25 cellular contexts compared by ENCODE assay signal in the genomic region with DNA sequence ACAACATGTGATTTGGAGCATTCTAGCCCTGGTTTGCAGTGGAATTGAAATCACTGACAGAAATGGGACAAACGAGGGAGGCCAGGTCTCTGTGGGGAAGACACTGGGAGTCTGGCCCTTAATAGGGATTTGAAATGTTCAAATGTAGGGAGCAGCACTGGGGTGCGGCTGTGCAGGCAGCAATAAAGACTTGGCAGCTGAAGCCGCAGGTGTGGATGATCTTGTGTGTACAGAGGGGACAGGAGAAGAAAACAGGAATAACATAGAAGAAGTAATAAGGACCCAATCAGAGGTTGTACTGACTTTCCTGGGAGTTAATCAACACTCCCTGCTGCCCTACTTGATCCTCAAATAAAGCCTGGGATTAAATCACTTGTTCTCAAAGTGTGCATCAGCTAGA.
"Had no signal": no experiment of that assay in that cellular context is flagged by ENCODE, and none has a peak within 500 bp of the region (broad histone marks: within the 10 kb centered on the region; RNA-seq: fewer than 3 reads in every experiment).

No MANE protein-coding gene starts in this region.

- H3K9me3 Mint-ChIP-seq: memory B cell; nephron progenitor cell; stimulated activated memory B cell treated with anti-CD40 and anti-IgM and Interleukin-4, amounts not matched to agents 10 μg/mL and 1 μg/mL and 100 μg/mL, for 72 hours; stimulated activated naive CD8-positive, alpha-beta T cell treated with anti-CD3 and anti-CD28 coated beads, Interleukin-15, amount 100 ng/mL, for 72 hours had no signal

- H3K36me3 Mint-ChIP-seq: memory B cell; naive B cell; natural killer cell; stimulated activated memory B cell treated with anti-CD40 and anti-IgM and Interleukin-4, amounts not matched to agents 10 μg/mL and 1 μg/mL and 100 μg/mL, for 72 hours had no signal

- H3K4me3 Mint-ChIP-seq: memory B cell; naive B cell; natural killer cell; nephron progenitor cell; stimulated activated memory B cell treated with anti-CD40 and anti-IgM and Interleukin-4, amounts not matched to agents 10 μg/mL and 1 μg/mL and 100 μg/mL, for 72 hours; stimulated activated naive CD8-positive, alpha-beta T cell treated with anti-CD3 and anti-CD28 coated beads, Interleukin-15, amount 100 ng/mL, for 72 hours had no signal

- H3K27me3 Mint-ChIP-seq: memory B cell; naive B cell; progenitor cell of endocrine pancreas; stimulated activated memory B cell treated with anti-CD40 and anti-IgM and Interleukin-4, amounts not matched to agents 10 μg/mL and 1 μg/mL and 100 μg/mL, for 72 hours; stimulated activated naive CD8-positive, alpha-beta T cell treated with anti-CD3 and anti-CD28 coated beads, Interleukin-15, amount 100 ng/mL, for 72 hours had no signal

- H3K27me3 ChIP-seq: ovary, right atrium auricular region, right lobe of liver, testis, thyroid gland, upper lobe of right lung had no signal

- H3K4me1 Mint-ChIP-seq: memory B cell; naive B cell; natural killer cell; nephron progenitor cell; stimulated activated memory B cell treated with anti-CD40 and anti-IgM and Interleukin-4, amounts not matched to agents 10 μg/mL and 1 μg/mL and 100 μg/mL, for 72 hours; stimulated activated naive CD8-positive, alpha-beta T cell treated with anti-CD3 and anti-CD28 coated beads, Interleukin-15, amount 100 ng/mL, for 72 hours had no signal

- H3K27ac ChIP-seq: left ventricle myocardium inferior, ovary, right lobe of liver, testis, thyroid gland, upper lobe of right lung had no signal

- H3K4me1 ChIP-seq: left ventricle myocardium inferior, right atrium auricular region, right lobe of liver, testis, thyroid gland, upper lobe of right lung had no signal

- H3K27ac Mint-ChIP-seq: memory B cell; natural killer cell; nephron progenitor cell; progenitor cell of endocrine pancreas; stimulated activated memory B cell treated with anti-CD40 and anti-IgM and Interleukin-4, amounts not matched to agents 10 μg/mL and 1 μg/mL and 100 μg/mL, for 72 hours; stimulated activated naive CD8-positive, alpha-beta T cell treated with anti-CD3 and anti-CD28 coated beads, Interleukin-15, amount 100 ng/mL, for 72 hours had no signal

- H3K4me3 ChIP-seq: left ventricle myocardium inferior, lung, ovary, right atrium auricular region, right lobe of liver, smooth muscle cell, testis, thyroid gland, upper lobe of right lung had no signal

- H3K36me3 ChIP-seq: left ventricle myocardium inferior, ovary, right atrium auricular region, right lobe of liver, thyroid gland, upper lobe of right lung had no signal

- H3K4me2 ChIP-seq: smooth muscle cell had no signal

- H3K9me3 ChIP-seq: left ventricle myocardium inferior, ovary, right atrium auricular region, testis, thyroid gland, upper lobe of right lung had no signal

- DNase-seq: hippocampal formation; kidney; left ventricle myocardium inferior; midbrain; naive B cell; natural killer cell; nephron progenitor cell; ovary; right lobe of liver; stimulated activated CD4-positive, alpha-beta T cell treated with anti-CD3 and anti-CD28 coated beads, Interleukin-1b, Interleukin-23, amount 100 ng/mL, for 48 hours; stimulated activated CD4-positive, alpha-beta T cell treated with anti-CD3 and anti-CD28 coated beads, Interleukin-2, amount 100 ng/mL, for 48 hours; stimulated activated CD4-positive, alpha-beta T cell treated with anti-CD3 and anti-CD28 coated beads, Interleukin-4, amount 100 ng/mL, for 4 hours; stimulated activated CD8-positive, alpha-beta memory T cell treated with anti-CD3 and anti-CD28 coated beads, Interleukin-4, amount 100 ng/mL, for 48 hours; stimulated activated naive CD4-positive, alpha-beta T cell treated with Interleukin-2 at 50 U/mL for 16 hours; stimulated activated naive CD8-positive, alpha-beta T cell treated with anti-CD3 and anti-CD28 coated beads, Interleukin-15, amount 100 ng/mL, for 72 hours; testis; thyroid gland; trophoblast cell; upper lobe of right lung had no signal

- ATAC-seq: natural killer cell; right lobe of liver; stimulated activated memory B cell treated with anti-CD40 and anti-IgM and Interleukin-4, amounts not matched to agents 10 μg/mL and 1 μg/mL and 100 μg/mL, for 72 hours; stimulated activated naive CD8-positive, alpha-beta T cell treated with anti-CD3 and anti-CD28 coated beads, Interleukin-15, amount 100 ng/mL, for 72 hours; upper lobe of right lung had no signal
